ENCODE assay signal across 1 cellular context in the genomic region with DNA sequence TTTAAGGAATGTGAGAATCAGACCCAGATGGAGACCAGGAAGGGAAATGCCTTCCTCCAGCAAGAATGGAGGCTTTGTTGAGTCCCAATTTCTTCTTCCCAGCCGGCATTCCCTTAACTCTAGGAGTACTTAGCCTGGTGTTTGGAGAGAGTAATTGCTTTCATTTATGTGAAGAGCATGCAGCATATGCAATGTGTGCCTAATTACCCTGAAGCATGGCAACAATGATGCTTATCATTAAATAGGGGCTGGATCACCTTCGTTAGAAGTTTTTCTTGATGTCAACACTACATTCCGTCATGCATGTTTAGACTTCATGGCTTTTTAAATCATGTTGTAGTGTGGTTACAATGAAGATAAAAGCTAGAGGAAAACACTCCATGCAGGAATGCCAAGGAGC.
TF ChIP-seq lines count a peak whose summit lies in the region.

No MANE protein-coding gene starts in this region.

TF ChIP-seq in GM23338, 12 proteins besides CTCF, POLR2A, EP300 and RAD21 (continued from another document):
- TF ChIP-seq, protein P1, sequence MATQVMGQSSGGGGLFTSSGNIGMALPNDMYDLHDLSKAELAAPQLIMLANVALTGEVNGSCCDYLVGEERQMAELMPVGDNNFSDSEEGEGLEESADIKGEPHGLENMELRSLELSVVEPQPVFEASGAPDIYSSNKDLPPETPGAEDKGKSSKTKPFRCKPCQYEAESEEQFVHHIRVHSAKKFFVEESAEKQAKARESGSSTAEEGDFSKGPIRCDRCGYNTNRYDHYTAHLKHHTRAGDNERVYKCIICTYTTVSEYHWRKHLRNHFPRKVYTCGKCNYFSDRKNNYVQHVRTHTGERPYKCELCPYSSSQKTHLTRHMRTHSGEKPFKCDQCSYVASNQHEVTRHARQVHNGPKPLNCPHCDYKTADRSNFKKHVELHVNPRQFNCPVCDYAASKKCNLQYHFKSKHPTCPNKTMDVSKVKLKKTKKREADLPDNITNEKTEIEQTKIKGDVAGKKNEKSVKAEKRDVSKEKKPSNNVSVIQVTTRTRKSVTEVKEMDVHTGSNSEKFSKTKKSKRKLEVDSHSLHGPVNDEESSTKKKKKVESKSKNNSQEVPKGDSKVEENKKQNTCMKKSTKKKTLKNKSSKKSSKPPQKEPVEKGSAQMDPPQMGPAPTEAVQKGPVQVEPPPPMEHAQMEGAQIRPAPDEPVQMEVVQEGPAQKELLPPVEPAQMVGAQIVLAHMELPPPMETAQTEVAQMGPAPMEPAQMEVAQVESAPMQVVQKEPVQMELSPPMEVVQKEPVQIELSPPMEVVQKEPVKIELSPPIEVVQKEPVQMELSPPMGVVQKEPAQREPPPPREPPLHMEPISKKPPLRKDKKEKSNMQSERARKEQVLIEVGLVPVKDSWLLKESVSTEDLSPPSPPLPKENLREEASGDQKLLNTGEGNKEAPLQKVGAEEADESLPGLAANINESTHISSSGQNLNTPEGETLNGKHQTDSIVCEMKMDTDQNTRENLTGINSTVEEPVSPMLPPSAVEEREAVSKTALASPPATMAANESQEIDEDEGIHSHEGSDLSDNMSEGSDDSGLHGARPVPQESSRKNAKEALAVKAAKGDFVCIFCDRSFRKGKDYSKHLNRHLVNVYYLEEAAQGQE (IDR thresholded peaks at IDR 0.05; ENCODE audit: unreplicated experiment): no peak
- TF ChIP-seq, protein P2, sequence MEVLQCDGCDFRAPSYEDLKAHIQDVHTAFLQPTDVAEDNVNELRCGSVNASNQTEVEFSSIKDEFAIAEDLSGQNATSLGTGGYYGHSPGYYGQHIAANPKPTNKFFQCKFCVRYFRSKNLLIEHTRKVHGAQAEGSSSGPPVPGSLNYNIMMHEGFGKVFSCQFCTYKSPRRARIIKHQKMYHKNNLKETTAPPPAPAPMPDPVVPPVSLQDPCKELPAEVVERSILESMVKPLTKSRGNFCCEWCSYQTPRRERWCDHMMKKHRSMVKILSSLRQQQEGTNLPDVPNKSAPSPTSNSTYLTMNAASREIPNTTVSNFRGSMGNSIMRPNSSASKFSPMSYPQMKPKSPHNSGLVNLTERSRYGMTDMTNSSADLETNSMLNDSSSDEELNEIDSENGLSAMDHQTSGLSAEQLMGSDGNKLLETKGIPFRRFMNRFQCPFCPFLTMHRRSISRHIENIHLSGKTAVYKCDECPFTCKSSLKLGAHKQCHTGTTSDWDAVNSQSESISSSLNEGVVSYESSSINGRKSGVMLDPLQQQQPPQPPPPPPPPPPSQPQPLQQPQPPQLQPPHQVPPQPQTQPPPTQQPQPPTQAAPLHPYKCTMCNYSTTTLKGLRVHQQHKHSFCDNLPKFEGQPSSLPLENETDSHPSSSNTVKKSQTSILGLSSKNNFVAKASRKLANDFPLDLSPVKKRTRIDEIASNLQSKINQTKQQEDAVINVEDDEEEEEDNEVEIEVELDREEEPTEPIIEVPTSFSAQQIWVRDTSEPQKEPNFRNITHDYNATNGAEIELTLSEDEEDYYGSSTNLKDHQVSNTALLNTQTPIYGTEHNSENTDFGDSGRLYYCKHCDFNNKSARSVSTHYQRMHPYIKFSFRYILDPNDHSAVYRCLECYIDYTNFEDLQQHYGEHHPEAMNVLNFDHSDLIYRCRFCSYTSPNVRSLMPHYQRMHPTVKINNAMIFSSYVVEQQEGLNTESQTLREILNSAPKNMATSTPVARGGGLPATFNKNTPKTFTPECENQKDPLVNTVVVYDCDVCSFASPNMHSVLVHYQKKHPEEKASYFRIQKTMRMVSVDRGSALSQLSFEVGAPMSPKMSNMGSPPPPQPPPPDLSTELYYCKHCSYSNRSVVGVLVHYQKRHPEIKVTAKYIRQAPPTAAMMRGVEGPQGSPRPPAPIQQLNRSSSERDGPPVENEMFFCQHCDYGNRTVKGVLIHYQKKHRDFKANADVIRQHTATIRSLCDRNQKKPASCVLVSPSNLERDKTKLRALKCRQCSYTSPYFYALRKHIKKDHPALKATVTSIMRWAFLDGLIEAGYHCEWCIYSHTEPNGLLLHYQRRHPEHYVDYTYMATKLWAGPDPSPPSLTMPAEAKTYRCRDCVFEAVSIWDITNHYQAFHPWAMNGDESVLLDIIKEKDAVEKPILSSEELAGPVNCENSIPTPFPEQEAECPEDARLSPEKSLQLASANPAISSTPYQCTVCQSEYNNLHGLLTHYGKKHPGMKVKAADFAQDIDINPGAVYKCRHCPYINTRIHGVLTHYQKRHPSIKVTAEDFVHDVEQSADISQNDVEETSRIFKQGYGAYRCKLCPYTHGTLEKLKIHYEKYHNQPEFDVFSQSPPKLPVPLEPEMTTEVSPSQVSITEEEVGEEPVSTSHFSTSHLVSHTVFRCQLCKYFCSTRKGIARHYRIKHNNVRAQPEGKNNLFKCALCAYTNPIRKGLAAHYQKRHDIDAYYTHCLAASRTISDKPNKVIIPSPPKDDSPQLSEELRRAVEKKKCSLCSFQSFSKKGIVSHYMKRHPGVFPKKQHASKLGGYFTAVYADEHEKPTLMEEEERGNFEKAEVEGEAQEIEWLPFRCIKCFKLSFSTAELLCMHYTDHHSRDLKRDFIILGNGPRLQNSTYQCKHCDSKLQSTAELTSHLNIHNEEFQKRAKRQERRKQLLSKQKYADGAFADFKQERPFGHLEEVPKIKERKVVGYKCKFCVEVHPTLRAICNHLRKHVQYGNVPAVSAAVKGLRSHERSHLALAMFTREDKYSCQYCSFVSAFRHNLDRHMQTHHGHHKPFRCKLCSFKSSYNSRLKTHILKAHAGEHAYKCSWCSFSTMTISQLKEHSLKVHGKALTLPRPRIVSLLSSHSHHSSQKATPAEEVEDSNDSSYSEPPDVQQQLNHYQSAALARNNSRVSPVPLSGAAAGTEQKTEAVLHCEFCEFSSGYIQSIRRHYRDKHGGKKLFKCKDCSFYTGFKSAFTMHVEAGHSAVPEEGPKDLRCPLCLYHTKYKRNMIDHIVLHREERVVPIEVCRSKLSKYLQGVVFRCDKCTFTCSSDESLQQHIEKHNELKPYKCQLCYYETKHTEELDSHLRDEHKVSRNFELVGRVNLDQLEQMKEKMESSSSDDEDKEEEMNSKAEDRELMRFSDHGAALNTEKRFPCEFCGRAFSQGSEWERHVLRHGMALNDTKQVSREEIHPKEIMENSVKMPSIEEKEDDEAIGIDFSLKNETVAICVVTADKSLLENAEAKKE (CRISPR knock-in tag; IDR thresholded peaks at IDR 0.05): no peak
TF ChIP-seq in GM23338: peak in this region for 0.
